ENCODE assay signal across 1 cellular context in the genomic region with DNA sequence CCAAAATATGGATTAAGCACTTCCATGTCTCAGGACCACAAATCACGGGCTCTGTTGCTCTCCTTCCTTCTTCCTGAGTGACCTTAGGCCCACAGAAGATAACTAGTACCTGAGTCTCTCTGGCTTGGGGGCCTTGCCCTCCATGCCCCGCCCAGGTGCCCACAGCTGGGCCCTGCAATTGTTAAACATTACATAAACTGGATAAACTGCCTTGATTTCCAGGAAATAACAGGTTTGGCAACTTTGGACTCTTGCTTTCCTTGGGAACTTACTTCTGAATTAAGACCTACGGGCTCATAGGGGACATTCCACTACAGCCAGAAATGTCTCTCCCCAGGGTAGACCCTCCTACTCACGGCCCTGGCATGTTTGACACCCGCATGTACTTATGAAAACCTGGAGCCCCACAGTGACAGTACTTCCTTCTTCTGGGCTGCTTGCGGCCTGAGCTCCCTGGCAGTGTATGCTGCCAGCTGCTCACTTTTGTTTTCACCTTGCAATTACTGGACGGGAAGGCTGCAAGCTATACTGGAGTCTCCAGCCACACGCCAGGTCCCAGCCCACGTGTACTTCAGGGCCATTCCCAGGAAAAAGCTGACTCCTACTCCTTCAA.
TF ChIP-seq lines count a peak whose summit lies in the region.

No MANE protein-coding gene starts in this region.

TF ChIP-seq in HepG2, 621 proteins besides CTCF, POLR2A, EP300 and RAD21 (continued from another document and continues in another):
- TF ChIP-seq, protein P1, sequence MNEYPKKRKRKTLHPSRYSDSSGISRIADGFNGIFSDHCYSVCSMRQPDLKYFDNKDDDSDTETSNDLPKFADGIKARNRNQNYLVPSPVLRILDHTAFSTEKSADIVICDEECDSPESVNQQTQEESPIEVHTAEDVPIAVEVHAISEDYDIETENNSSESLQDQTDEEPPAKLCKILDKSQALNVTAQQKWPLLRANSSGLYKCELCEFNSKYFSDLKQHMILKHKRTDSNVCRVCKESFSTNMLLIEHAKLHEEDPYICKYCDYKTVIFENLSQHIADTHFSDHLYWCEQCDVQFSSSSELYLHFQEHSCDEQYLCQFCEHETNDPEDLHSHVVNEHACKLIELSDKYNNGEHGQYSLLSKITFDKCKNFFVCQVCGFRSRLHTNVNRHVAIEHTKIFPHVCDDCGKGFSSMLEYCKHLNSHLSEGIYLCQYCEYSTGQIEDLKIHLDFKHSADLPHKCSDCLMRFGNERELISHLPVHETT (CRISPR knock-in tag; conservative IDR thresholded peaks at IDR 0.05) = no peak
- TF ChIP-seq ARID2 (CRISPR knock-in tag; IDR thresholded peaks at IDR 0.05; ENCODE audit: borderline replicate concordance) = no peak
- no peak for TF ChIP-seq ZNF773 (CRISPR knock-in tag; IDR thresholded peaks at IDR 0.05; ENCODE audit: borderline replicate concordance)
- no peak for TF ChIP-seq TCF12 (IDR thresholded peaks at IDR 0.05)
- no peak for TF ChIP-seq TCF12 (CRISPR knock-in tag; IDR thresholded peaks at IDR 0.05)
- TF ChIP-seq CSRNP2 (CRISPR knock-in tag; conservative IDR thresholded peaks at IDR 0.05; ENCODE audit: low read depth) = no peak
- TF ChIP-seq ZNF446 (CRISPR knock-in tag; IDR thresholded peaks at IDR 0.05) = no peak
- TF ChIP-seq REST (IDR thresholded peaks at IDR 0.05; ENCODE audit: borderline replicate concordance in 1 of 2, low read depth in 1 of 2, low read length in 2 of 2) = no peak
- TF ChIP-seq MLLT10 (CRISPR knock-in tag; IDR thresholded peaks at IDR 0.05) = no peak
- TF ChIP-seq BHLHE40 (IDR thresholded peaks at IDR 0.05; ENCODE audit: low read length) = no peak
- no peak for TF ChIP-seq ZNF724P (CRISPR knock-in tag; IDR thresholded peaks at IDR 0.05; ENCODE audit: borderline replicate concordance)
- TF ChIP-seq HINFP (CRISPR knock-in tag; IDR thresholded peaks at IDR 0.05; ENCODE audit: low read depth) = no peak
- no peak for TF ChIP-seq RBM22 (optimal IDR thresholded peaks at IDR 0.05; ENCODE audit: low read length)
- no peak for TF ChIP-seq ZSCAN30 (CRISPR knock-in tag; IDR thresholded peaks at IDR 0.05)
- no peak for TF ChIP-seq WIZ (CRISPR knock-in tag; IDR thresholded peaks at IDR 0.05)
- no peak for TF ChIP-seq NONO (IDR thresholded peaks at IDR 0.05)
- TF ChIP-seq NONO (CRISPR knock-in tag; conservative IDR thresholded peaks at IDR 0.05) = no peak
- TF ChIP-seq, protein P2, sequence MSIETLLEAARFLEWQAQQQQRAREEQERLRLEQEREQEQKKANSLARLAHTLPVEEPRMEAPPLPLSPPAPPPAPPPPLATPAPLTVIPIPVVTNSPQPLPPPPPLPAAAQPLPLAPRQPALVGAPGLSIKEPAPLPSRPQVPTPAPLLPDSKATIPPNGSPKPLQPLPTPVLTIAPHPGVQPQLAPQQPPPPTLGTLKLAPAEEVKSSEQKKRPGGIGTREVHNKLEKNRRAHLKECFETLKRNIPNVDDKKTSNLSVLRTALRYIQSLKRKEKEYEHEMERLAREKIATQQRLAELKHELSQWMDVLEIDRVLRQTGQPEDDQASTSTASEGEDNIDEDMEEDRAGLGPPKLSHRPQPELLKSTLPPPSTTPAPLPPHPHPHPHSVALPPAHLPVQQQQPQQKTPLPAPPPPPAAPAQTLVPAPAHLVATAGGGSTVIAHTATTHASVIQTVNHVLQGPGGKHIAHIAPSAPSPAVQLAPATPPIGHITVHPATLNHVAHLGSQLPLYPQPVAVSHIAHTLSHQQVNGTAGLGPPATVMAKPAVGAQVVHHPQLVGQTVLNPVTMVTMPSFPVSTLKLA (IDR thresholded peaks at IDR 0.05) = no peak; the same call in 1 of the 2 replicates
- TF ChIP-seq RAD51 (IDR thresholded peaks at IDR 0.05; ENCODE audit: borderline replicate concordance) = no peak
- no peak for TF ChIP-seq ZBTB8A (CRISPR knock-in tag; IDR thresholded peaks at IDR 0.05; ENCODE audit: borderline replicate concordance, low read depth)
- TF ChIP-seq ZNF17 (CRISPR knock-in tag; IDR thresholded peaks at IDR 0.05) = no peak
- TF ChIP-seq ESRRA (CRISPR knock-in tag; IDR thresholded peaks at IDR 0.05; ENCODE audit: low read depth) = no peak
- no peak for TF ChIP-seq ZNF414 (CRISPR knock-in tag; IDR thresholded peaks at IDR 0.05)
- peak; percentile 90 for TF ChIP-seq BCL6 (CRISPR knock-in tag; IDR thresholded peaks at IDR 0.05)
- no peak for TF ChIP-seq ZNF646 (CRISPR knock-in tag; IDR thresholded peaks at IDR 0.05)
- no peak for TF ChIP-seq ZMYM4 (CRISPR knock-in tag; IDR thresholded peaks at IDR 0.05)
- 0 out of 2 replicates have a peak, but pooled peaks have one; percentile 22 for TF ChIP-seq HDAC2 (CRISPR knock-in tag; IDR thresholded peaks at IDR 0.05)
- TF ChIP-seq GTF3A (CRISPR knock-in tag; conservative IDR thresholded peaks at IDR 0.05) = no peak
- 0 out of 2 replicates have a peak, but pooled peaks have one; percentile 19 for TF ChIP-seq YEATS4 (CRISPR knock-in tag; IDR thresholded peaks at IDR 0.05; ENCODE audit: borderline replicate concordance)
- TF ChIP-seq, protein P3, sequence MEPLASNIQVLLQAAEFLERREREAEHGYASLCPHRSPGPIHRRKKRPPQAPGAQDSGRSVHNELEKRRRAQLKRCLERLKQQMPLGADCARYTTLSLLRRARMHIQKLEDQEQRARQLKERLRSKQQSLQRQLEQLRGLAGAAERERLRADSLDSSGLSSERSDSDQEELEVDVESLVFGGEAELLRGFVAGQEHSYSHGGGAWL (CRISPR knock-in tag; IDR thresholded peaks at IDR 0.05) = no peak
- no peak for TF ChIP-seq ZNF329 (CRISPR knock-in tag; IDR thresholded peaks at IDR 0.05; ENCODE audit: low read depth)
- TF ChIP-seq ZNF772 (CRISPR knock-in tag; IDR thresholded peaks at IDR 0.05) = no peak
- no peak for TF ChIP-seq ZNF224 (CRISPR knock-in tag; IDR thresholded peaks at IDR 0.05)
- TF ChIP-seq ZSCAN21 (CRISPR knock-in tag; IDR thresholded peaks at IDR 0.05; ENCODE audit: borderline replicate concordance) = no peak
- TF ChIP-seq ZNF264 (CRISPR knock-in tag; IDR thresholded peaks at IDR 0.05) = no peak
- TF ChIP-seq ZNF782 (CRISPR knock-in tag; IDR thresholded peaks at IDR 0.05; ENCODE audit: borderline replicate concordance) = no peak
- no peak for TF ChIP-seq ETV6 (CRISPR knock-in tag; conservative IDR thresholded peaks at IDR 0.05)
- no peak for TF ChIP-seq CREBL2 (CRISPR knock-in tag; IDR thresholded peaks at IDR 0.05; ENCODE audit: borderline replicate concordance)
- TF ChIP-seq EED (CRISPR knock-in tag; IDR thresholded peaks at IDR 0.05) = no peak
- TF ChIP-seq ZNF274 (CRISPR knock-in tag; IDR thresholded peaks at IDR 0.05) = no peak; the same call in 1 of the 2 replicates
- 0 out of 2 replicates have a peak, but pooled peaks have one; percentile 27 for TF ChIP-seq PHF21A (CRISPR knock-in tag; IDR thresholded peaks at IDR 0.05)
- TF ChIP-seq ATAD3A (CRISPR knock-in tag; IDR thresholded peaks at IDR 0.05) = no peak
- no peak for TF ChIP-seq SP140L (CRISPR knock-in tag; IDR thresholded peaks at IDR 0.05; ENCODE audit: borderline replicate concordance)
- no peak for TF ChIP-seq KLF16 (CRISPR knock-in tag; IDR thresholded peaks at IDR 0.05)
